Comparison of ENCODE assay signal across 10 cellular contexts in the genomic region with DNA sequence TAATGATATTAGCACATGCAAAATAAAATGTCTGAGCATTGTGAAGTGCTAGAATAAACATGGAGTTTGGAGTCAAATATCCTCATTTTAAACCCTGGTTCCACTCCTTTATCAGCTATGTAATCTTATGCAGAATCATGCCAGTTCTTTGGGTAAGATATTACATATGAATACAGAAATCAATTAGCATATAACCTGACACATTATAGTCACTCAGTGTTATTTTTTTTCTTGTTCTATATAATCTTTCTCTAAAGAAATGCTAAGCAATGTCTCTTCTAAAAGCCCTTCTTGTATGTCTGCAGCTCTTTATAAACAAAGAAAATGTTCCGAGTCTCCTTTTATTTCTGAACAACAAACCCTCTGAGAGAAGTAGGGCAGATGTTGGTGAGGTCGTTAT. TPM values are rescaled to one million over a fixed set of nuclear protein-coding genes. Genes with fewer than 3 reads are reported as not detected.
"Had no signal": no experiment of that assay in that cellular context is flagged by ENCODE, and none has a peak within 500 bp of the region (broad histone marks: within the 10 kb centered on the region; RNA-seq: fewer than 3 reads in every experiment).

No MANE protein-coding gene starts in this region.

- H3K9me3 Mint-ChIP-seq: HFFc6 had no signal

- DNase-seq: GM23248, GOT3, H7, HFFc6, KBM-7 had no signal

- ATAC-seq: HCT116, HepG2 had no signal

- FAIRE-seq: HepG2 had no signal

- H3K27ac Mint-ChIP-seq: HFFc6, IgD-negative memory B cell had no signal

- H3K36me3 Mint-ChIP-seq: IgD-negative memory B cell had no signal

- H3K4me3 Mint-ChIP-seq: HFFc6, IgD-negative memory B cell had no signal

RNA-seq across cellular contexts. Expression of gene CBY2, which starts 5.6 kb away (rescaled TPM):
- total RNA-seq: GM23248, H4, HepG2, HFFc6, HT1080 had no signal
